In the genomic region with DNA sequence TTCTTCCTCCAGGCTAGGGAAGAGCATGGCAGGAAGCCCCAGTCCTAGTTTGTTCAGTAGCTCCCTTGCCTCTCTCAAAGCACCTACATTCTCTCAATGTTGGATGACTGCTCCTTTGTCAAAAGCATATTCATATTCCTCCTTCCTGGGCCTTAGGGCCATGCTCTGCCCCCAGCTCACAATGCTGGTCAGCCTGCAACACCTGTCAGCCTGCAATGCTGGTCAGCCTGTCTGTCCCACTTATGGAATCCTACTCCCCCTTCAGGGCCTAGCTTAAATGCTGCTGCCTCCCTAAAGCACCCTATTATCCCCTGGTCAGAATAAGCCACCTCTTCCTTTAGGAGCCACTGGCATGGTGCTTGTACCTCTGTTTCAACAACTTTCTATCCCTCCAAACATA, we compare ENCODE assay signal across 33 cellular contexts.
"Had no signal": no experiment of that assay in that cellular context is flagged by ENCODE, and none has a peak within 500 bp of the region (broad histone marks: within the 10 kb centered on the region; RNA-seq: fewer than 3 reads in every experiment).

No MANE protein-coding gene starts in this region.

- H3K4me1 Mint-ChIP-seq: nephron progenitor cell; neural crest cell; stimulated activated naive CD8-positive, alpha-beta T cell treated with anti-CD3 and anti-CD28 coated beads, Interleukin-15, amount 100 ng/mL, for 72 hours had no signal

- FAIRE-seq: urothelium cell line had no signal

- H3K9ac ChIP-seq: parathyroid adenoma had no signal

- H3K4me1 ChIP-seq: parathyroid adenoma, psoas muscle, right lobe of liver, sigmoid colon, spleen, testis, tibial artery, transverse colon, upper lobe of left lung, vagina had no signal

- H3K4me3 Mint-ChIP-seq: naive B cell; naive thymus-derived CD8-positive, alpha-beta T cell; natural killer cell treated with Interleukin-12 subunit alpha and Interleukin-12 subunit beta and Interleukin-15 and Interleukin-18, amount 100 ng/mL, for 72 hours; nephron progenitor cell; neural crest cell; stimulated activated memory B cell treated with anti-CD40 and anti-IgM and Interleukin-4, amounts not matched to agents 10 μg/mL and 1 μg/mL and 100 μg/mL, for 72 hours; stimulated activated naive CD8-positive, alpha-beta T cell treated with anti-CD3 and anti-CD28 coated beads, Interleukin-15, amount 100 ng/mL, for 72 hours had no signal

- H3K36me3 ChIP-seq: ovary, right lobe of liver had no signal

- H3K27me3 Mint-ChIP-seq: naive B cell; naive thymus-derived CD8-positive, alpha-beta T cell; natural killer cell treated with Interleukin-12 subunit alpha and Interleukin-12 subunit beta and Interleukin-15 and Interleukin-18, amount 100 ng/mL, for 72 hours; progenitor cell of endocrine pancreas; stimulated activated memory B cell treated with anti-CD40 and anti-IgM and Interleukin-4, amounts not matched to agents 10 μg/mL and 1 μg/mL and 100 μg/mL, for 72 hours; stimulated activated naive CD8-positive, alpha-beta T cell treated with anti-CD3 and anti-CD28 coated beads, Interleukin-15, amount 100 ng/mL, for 72 hours had no signal

- H3K9me3 ChIP-seq: ovary, psoas muscle, right lobe of liver, sigmoid colon, suprapubic skin, testis, tibial artery, transverse colon, upper lobe of left lung, vagina had no signal

- DNase-seq: naive B cell; naive thymus-derived CD8-positive, alpha-beta T cell; nephron progenitor cell; occipital lobe; ovary; posterior cingulate gyrus; psoas muscle; right cardiac atrium; right lobe of liver; sigmoid colon; spleen; stimulated activated CD4-positive, alpha-beta T cell treated with anti-CD3 and anti-CD28 coated beads, Interleukin-12 subunit alpha, Interleukin-12 subunit beta, amount 100 ng/mL, for 4 hours; stimulated activated CD4-positive, alpha-beta T cell treated with anti-CD3 and anti-CD28 coated beads, Interleukin-1b, Interleukin-23, amount 100 ng/mL, for 48 hours; stimulated activated CD4-positive, alpha-beta T cell treated with anti-CD3 and anti-CD28 coated beads, Interleukin-4, amount 100 ng/mL, for 1 hour; stimulated activated CD4-positive, alpha-beta T cell treated with anti-CD3 and anti-CD28 coated beads, Interleukin-4, amount 100 ng/mL, for 4 hours; stimulated activated CD8-positive, alpha-beta memory T cell treated with anti-CD3 and anti-CD28 coated beads, Interleukin-4, amount 100 ng/mL, for 48 hours; stimulated activated naive CD4-positive, alpha-beta T cell; stimulated activated naive CD8-positive, alpha-beta T cell treated with anti-CD3 and anti-CD28 coated beads, Interleukin-15, amount 100 ng/mL, for 72 hours; stimulated activated naive CD8-positive, alpha-beta T cell treated with anti-CD3 and anti-CD28 coated beads, Interleukin-15, Interleukin-2, amounts not matched to agents 100 U/mL and 50 U/mL, for 24 hours; testis; tibial artery; transverse colon; upper lobe of left lung had no signal

- H2AFZ ChIP-seq: parathyroid adenoma had no signal

- H3K27ac ChIP-seq: ovary, parathyroid adenoma, psoas muscle, right lobe of liver, sigmoid colon, skin epidermis, spleen, suprapubic skin, testis, tibial artery, transverse colon, upper lobe of left lung, vagina had no signal

- H3K9me3 Mint-ChIP-seq: natural killer cell treated with Interleukin-12 subunit alpha and Interleukin-12 subunit beta and Interleukin-15 and Interleukin-18, amount 100 ng/mL, for 72 hours; stimulated activated naive CD8-positive, alpha-beta T cell treated with anti-CD3 and anti-CD28 coated beads, Interleukin-15, amount 100 ng/mL, for 72 hours had no signal

- ATAC-seq: naive thymus-derived CD8-positive, alpha-beta T cell; natural killer cell treated with Interleukin-12 subunit alpha and Interleukin-12 subunit beta and Interleukin-15 and Interleukin-18, amount 100 ng/mL, for 72 hours; psoas muscle; right cardiac atrium; right lobe of liver; stimulated activated memory B cell treated with anti-CD40 and anti-IgM and Interleukin-4, amounts not matched to agents 10 μg/mL and 1 μg/mL and 100 μg/mL, for 72 hours; stimulated activated naive CD8-positive, alpha-beta T cell treated with anti-CD3 and anti-CD28 coated beads, Interleukin-15, amount 100 ng/mL, for 72 hours; stimulated activated naive CD8-positive, alpha-beta T cell treated with anti-CD3 and anti-CD28 coated beads, Interleukin-15, Interleukin-2, amounts not matched to agents 100 U/mL and 50 U/mL, for 24 hours had no signal

- H3K4me3 ChIP-seq: ovary, psoas muscle, right lobe of liver, sigmoid colon, skin epidermis, smooth muscle cell, spleen, suprapubic skin, testis, tibial artery, transverse colon, upper lobe of left lung, vagina had no signal

- H3K4me2 ChIP-seq: smooth muscle cell had no signal

- H3K79me2 ChIP-seq: parathyroid adenoma had no signal

- H3K27ac Mint-ChIP-seq: naive thymus-derived CD8-positive, alpha-beta T cell; natural killer cell treated with Interleukin-12 subunit alpha and Interleukin-12 subunit beta and Interleukin-15 and Interleukin-18, amount 100 ng/mL, for 72 hours; nephron progenitor cell; progenitor cell of endocrine pancreas; stimulated activated memory B cell treated with anti-CD40 and anti-IgM and Interleukin-4, amounts not matched to agents 10 μg/mL and 1 μg/mL and 100 μg/mL, for 72 hours had no signal

- H3K27me3 ChIP-seq: ovary, right lobe of liver, sigmoid colon, spleen, suprapubic skin, testis, tibial artery, transverse colon, upper lobe of left lung, vagina had no signal
